In genomic region chr19:54029930-54030490, GRCh38 we compare ENCODE assay signal across 8 cellular contexts. TPM values are rescaled to one million over a fixed set of nuclear protein-coding genes. Genes with fewer than 3 reads are reported as not detected.
DNase-seq lines count a peak whose midpoint lies in the region; ATAC-seq and TF ChIP-seq lines count a peak whose summit lies in the region.

No MANE protein-coding gene starts in this region.

- H3K27ac ChIP-seq in SK-N-SH (ENCODE audit: low read depth in 2 of 2, low read length in 1 of 2): no peak overlapping the region
- H3K27ac ChIP-seq in iPS DF 6.9 (ENCODE audit: low read length): no peak overlapping the region

- peak; percentile 69 for TF ChIP-seq CTCF in SK-N-SH (IDR thresholded peaks at IDR 0.05)

- H2AFZ ChIP-seq in SK-N-SH (ENCODE audit: low read depth): no peak overlapping the region

- POLR2A ChIA-PET in SK-N-SH (lab: Yijun Ruan, JAX): no interaction called here

- peak; percentile 81 for TF ChIP-seq RAD21 in SK-N-SH (IDR thresholded peaks at IDR 0.05; ENCODE audit: low read length)

- no peak overlapping the region for H3K9ac ChIP-seq in SK-N-SH

- WGBS in SK-N-SH (ENCODE audit: low lambda C conversion rate): 6% methylated on average over 9 of the region's 9 CpGs
- WGBS in iPS DF 6.9 (ENCODE audit: insufficient coverage, insufficient read length): no CpG with 5 or more reads among the region's 9 CpGs

- DNase-seq in COR-L47 (lab: John Stamatoyannopoulos, UW) (peak; percentile 7), HuH-7.5 (ENCODE audit: low spot score) (peak; percentile 39), SK-N-SH (peak; percentile 71), amniotic epithelial cell (ENCODE audit: low read depth) (peak; percentile 57), iPS DF 6.9 (ENCODE audit: low read depth, low spot score) (peak; percentile 84)
- peak; percentile 42 for DNase-seq in stimulated activated CD4-positive, alpha-beta T cell treated with anti-CD3 and anti-CD28 coated beads, Interleukin-12 subunit alpha, Interleukin-12 subunit beta, amount 100 ng/mL, for 4 hours

- H3K4me1 ChIP-seq in SK-N-SH (ENCODE audit: control insufficient read depth in 1 of 2, insufficient read depth in 2 of 2, low read depth in 1 of 2, low read length in 1 of 2) (no peaks in the 10 kb centered on the region), iPS DF 6.9 (ENCODE audit: control insufficient read depth, insufficient read depth, low read length) (peaks cover 3% of the 10 kb centered on the region)

- no peaks in the 10 kb centered on the region for H3K9me2 ChIP-seq in SK-N-SH

- ATAC-seq in esophagus mucosa (no peak), HG02970 (IDR thresholded peaks at IDR 0.05; ENCODE audit: low FRiP score, unreplicated experiment) (no peak)

- H4K20me1 ChIP-seq in SK-N-SH (ENCODE audit: insufficient read depth): no peaks in the 10 kb centered on the region

- no peaks in the 10 kb centered on the region for H3K79me2 ChIP-seq in SK-N-SH (ENCODE audit: insufficient read depth)

- CTCF ChIA-PET in SK-N-SH (lab: Yijun Ruan, JAX): interaction anchor here (0.6 to 5.2 kb wide), 55 partner anchors 9 to 261 kb away, joined by 3 to 54 read pairs (median 4); partner anchors contain the start of genes CACNG7 and PRKCG

- H3K27me3 ChIP-seq in SK-N-SH (ENCODE audit: insufficient read depth) (no peaks in the 10 kb centered on the region), iPS DF 6.9 (ENCODE audit: control insufficient read depth, insufficient read depth, low read length) (no peaks in the 10 kb centered on the region)

- no peaks in the 10 kb centered on the region for H3K36me3 ChIP-seq in SK-N-SH (replicated peaks in 1 of 2; ENCODE audit: control insufficient read depth in 1 of 2, insufficient read depth in 2 of 2, low read length in 1 of 2)
- H3K36me3 ChIP-seq in iPS DF 6.9 (ENCODE audit: control insufficient read depth, insufficient read depth, low read length): no peaks in the 10 kb centered on the region

- TF ChIP-seq EP300 in SK-N-SH (IDR thresholded peaks at IDR 0.05; ENCODE audit: borderline replicate concordance in 1 of 2, low read depth in 1 of 2, low read length in 1 of 2): no peak

- H3K4me2 ChIP-seq in SK-N-SH: peak overlapping the region; percentile 81; the same call in 1 of the 2 replicates

- H3F3A ChIP-seq in SK-N-SH (replicated peaks; ENCODE audit: insufficient read depth): peaks cover 13% of the 10 kb centered on the region

- H3K4me3 ChIP-seq in SK-N-SH (ENCODE audit: low read depth in 2 of 2, low read length in 1 of 2) (no peak overlapping the region; a peak in 1 of 4 replicates), iPS DF 6.9 (ENCODE audit: low read length) (no peak overlapping the region)

- no peaks in the 10 kb centered on the region for H3K9me3 ChIP-seq in SK-N-SH
- no peaks in the 10 kb centered on the region for H3K9me3 ChIP-seq in iPS DF 6.9 (ENCODE audit: control insufficient read depth, insufficient read depth, low read length)

TF ChIP-seq in SK-N-SH, 30 proteins besides CTCF, POLR2A, EP300 and RAD21:
- TF ChIP-seq NFIC (IDR thresholded peaks at IDR 0.05; ENCODE audit: borderline replicate concordance) (no peak), NRF1 (IDR thresholded peaks at IDR 0.05; ENCODE audit: low read depth, low read length) (peak; percentile 12; the same call in 1 of the 2 replicates), SMC3 (IDR thresholded peaks at IDR 0.05; ENCODE audit: low read depth, low read length) (peak; percentile 66)

RNA-seq across cellular contexts. Expression of gene VSTM1, which starts 33.7 kb away (rescaled TPM):
- polyA plus RNA-seq in SK-N-SH (2012; rRNA removed): 0.10 and 0.24 TPM in 2 replicates
- 0.09 and 0.18 TPM in 2 replicates for polyA plus RNA-seq in SK-N-SH (2012; cell fraction: cytosol; rRNA removed)
- 0.21 TPM in 1 of 2 replicates, not detected in the other for polyA plus RNA-seq in SK-N-SH (2012; cell fraction: nucleus; rRNA removed)
- total RNA-seq in esophagus mucosa: not detected

RNA-seq across cellular contexts. Expression of gene CACNG6, which starts 38.6 kb away (rescaled TPM):
- 0.96 and 1.2 TPM in 2 replicates for polyA plus RNA-seq in SK-N-SH (2012; rRNA removed)
- polyA plus RNA-seq in SK-N-SH (2012; cell fraction: cytosol; rRNA removed): 0.42 and 0.63 TPM in 2 replicates
- 1.6 and 2.3 TPM in 2 replicates for polyA plus RNA-seq in SK-N-SH (2012; cell fraction: nucleus; rRNA removed)
- total RNA-seq in esophagus mucosa: not detected

RNA-seq across cellular contexts. Expression of gene TARM1, which starts 51.2 kb away (rescaled TPM):
- polyA plus RNA-seq in SK-N-SH (2012; rRNA removed): not detected in 2 replicates
- polyA plus RNA-seq in SK-N-SH (2012; cell fraction: cytosol; rRNA removed): not detected in 2 replicates
- not detected in 2 replicates for polyA plus RNA-seq in SK-N-SH (2012; cell fraction: nucleus; rRNA removed)
- not detected for total RNA-seq in esophagus mucosa

Comparison
In these comparisons a context has a peak if more than half of its experiments do, and no peak if none do; other contexts are left out.
1. DNase-seq: peak in every context shown above with its lines; median percentile 84 in iPS DF 6.9; 71 in SK-N-SH; 57 in amniotic epithelial cell; 42 in stimulated activated CD4-positive, alpha-beta T cell treated with anti-CD3 and anti-CD28 coated beads, Interleukin-12 subunit alpha, Interleukin-12 subunit beta, amount 100 ng/mL, for 4 hours; 39 in HuH-7.5; 7 in COR-L47.